Comparison of ENCODE assay signal across 8 cellular contexts in the genomic region with DNA sequence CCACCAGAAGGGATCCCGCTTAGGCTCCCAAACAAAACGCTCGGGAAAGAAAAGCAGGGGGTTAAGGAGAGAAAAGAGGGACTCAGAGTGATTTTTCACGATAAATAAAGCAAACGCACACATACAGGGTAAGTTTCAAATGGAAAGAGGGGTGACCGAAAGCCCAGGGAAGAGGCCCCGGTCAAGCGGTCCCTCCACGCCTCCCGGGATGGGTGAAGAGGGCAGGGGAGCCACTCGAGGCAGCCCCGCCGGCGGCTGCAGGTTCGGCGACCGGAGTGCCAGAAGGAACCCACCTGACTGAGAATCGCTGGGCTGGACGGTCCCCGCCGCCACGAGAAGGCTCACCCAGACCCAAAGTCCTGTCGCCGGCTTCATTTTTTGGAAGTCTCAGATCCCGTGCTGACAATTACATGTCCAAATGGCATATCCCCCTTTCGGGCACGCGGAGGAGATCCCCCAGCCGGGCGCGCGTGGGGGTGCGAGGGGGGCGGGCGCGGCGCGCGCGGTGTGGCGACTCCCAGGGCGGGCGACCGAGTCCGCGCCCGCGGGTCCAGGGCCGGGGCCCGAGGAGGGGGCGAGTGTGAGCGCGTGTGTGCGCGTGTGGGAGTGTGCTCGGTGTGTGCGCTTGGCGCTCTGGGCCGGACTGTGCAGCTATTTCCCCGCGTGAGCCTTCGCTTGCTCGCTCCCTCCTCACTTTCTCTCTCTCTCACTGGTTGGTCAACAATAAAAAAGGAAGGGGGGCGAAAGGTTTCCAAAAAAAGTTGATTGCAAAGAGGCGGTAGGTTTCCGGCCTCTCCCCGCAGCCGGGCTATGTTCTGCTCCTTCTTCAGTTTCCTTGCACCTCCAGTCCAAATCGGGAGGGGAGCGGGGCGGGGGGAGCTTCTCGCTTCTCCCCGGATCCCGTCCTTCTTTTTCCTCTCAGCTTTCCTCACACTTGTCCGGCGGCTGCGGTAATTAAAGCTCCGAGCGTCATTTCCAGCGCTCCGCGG. TPM values are rescaled to one million over a fixed set of nuclear protein-coding genes. Genes with fewer than 3 reads are reported as not detected.
DNase-seq lines count a peak whose midpoint lies in the region; ATAC-seq and TF ChIP-seq lines count a peak whose summit lies in the region.

A gene (minus strand): TSS at position 647 of the 989 bp plus-strand sequence. CDS start 272 bp downstream, at position 375.

- intact Hi-C loops in left ventricle myocardium superior (cut with micrococcal nuclease) = no loop called here

- peak; percentile 14 for ATAC-seq in GM18907 (IDR thresholded peaks at IDR 0.05; ENCODE audit: unreplicated experiment)
- peak; percentile 62 for ATAC-seq in left ventricle myocardium superior

- TF ChIP-seq CTCF in progenitor cell of endocrine pancreas (IDR thresholded peaks at IDR 0.05; ENCODE audit: unreplicated experiment) = no peak

- peaks cover 16% of the 10 kb centered on the region for H3K4me1 Mint-ChIP-seq in progenitor cell of endocrine pancreas (ENCODE audit: low read depth)

- H3K27ac Mint-ChIP-seq in progenitor cell of endocrine pancreas = peak within 1 kb of the TSS; percentile 86

- peaks cover 20% of the 10 kb centered on the region for H3K27me3 Mint-ChIP-seq in progenitor cell of endocrine pancreas

- peak within 1 kb of the TSS; percentile 94 for H3K4me3 Mint-ChIP-seq in progenitor cell of endocrine pancreas (ENCODE audit: low read depth)

- H3K36me3 Mint-ChIP-seq in progenitor cell of endocrine pancreas (ENCODE audit: insufficient read depth) = no peaks in the 10 kb centered on the region

- peak; percentile 15 for DNase-seq in A172 (ENCODE audit: low spot score)
- peak; percentile 50 for DNase-seq in activated CD8-positive, alpha-beta memory T cell treated with anti-CD3 and anti-CD28 coated beads, Interleukin-2, amount 50 U/mL, for 48 hours
- peak; percentile 59 for DNase-seq in left ventricle myocardium superior
- DNase-seq in progenitor cell of endocrine pancreas (ENCODE audit: low spot score, unreplicated experiment) = peak; percentile 15
- DNase-seq in cerebellar cortex (ENCODE audit: low spot score) = no peak
- no peak for DNase-seq in GDM1 (lab: John Stamatoyannopoulos, UW)
- DNase-seq in NCI-H524 (lab: John Stamatoyannopoulos, UW) = no peak

- H3K9me3 Mint-ChIP-seq in progenitor cell of endocrine pancreas (ENCODE audit: low read depth) = no peaks in the 10 kb centered on the region

RNA-seq across cellular contexts. Expression of the gene that starts here (rescaled TPM):
- total RNA-seq in A172 (2014; rRNA removed; shearing (Covaris generic)) = 0.09 and 0.79 TPM in 2 replicates
- total RNA-seq in left ventricle myocardium superior = 17.9 TPM
- 43.8 and 51.7 TPM in 2 replicates for total RNA-seq in progenitor cell of endocrine pancreas

Comparison
In these comparisons a context has a peak if more than half of its experiments do, and no peak if none do; other contexts are left out.
1. RNA of the gene that starts here (total RNA-seq): 43.8 to 51.7 TPM in progenitor cell of endocrine pancreas and 17.9 TPM in left ventricle myocardium superior (single experiment); 0.09 to 0.79 TPM in A172; every median in the first group is over 10 times any median in the second.
2. Peak in DNase-seq in A172; RNA of the gene not detected or under 1 TPM.
3. DNase-seq: peak in activated CD8-positive, alpha-beta memory T cell treated with anti-CD3 and anti-CD28 coated beads, Interleukin-2, amount 50 U/mL, for 48 hours (single experiment), left ventricle myocardium superior (single experiment) and progenitor cell of endocrine pancreas (single experiment); none in cerebellar cortex (single experiment), GDM1 (single experiment) and NCI-H524 (0 of 2).